1 cellular context compared by ENCODE assay signal in genomic region chr3:133804896-133805295, GRCh38.
TF ChIP-seq lines count a peak whose summit lies in the region.

No MANE protein-coding gene starts in this region.

TF ChIP-seq in A549, 52 proteins besides CTCF, POLR2A, EP300 and RAD21:
- TF ChIP-seq, protein P1, sequence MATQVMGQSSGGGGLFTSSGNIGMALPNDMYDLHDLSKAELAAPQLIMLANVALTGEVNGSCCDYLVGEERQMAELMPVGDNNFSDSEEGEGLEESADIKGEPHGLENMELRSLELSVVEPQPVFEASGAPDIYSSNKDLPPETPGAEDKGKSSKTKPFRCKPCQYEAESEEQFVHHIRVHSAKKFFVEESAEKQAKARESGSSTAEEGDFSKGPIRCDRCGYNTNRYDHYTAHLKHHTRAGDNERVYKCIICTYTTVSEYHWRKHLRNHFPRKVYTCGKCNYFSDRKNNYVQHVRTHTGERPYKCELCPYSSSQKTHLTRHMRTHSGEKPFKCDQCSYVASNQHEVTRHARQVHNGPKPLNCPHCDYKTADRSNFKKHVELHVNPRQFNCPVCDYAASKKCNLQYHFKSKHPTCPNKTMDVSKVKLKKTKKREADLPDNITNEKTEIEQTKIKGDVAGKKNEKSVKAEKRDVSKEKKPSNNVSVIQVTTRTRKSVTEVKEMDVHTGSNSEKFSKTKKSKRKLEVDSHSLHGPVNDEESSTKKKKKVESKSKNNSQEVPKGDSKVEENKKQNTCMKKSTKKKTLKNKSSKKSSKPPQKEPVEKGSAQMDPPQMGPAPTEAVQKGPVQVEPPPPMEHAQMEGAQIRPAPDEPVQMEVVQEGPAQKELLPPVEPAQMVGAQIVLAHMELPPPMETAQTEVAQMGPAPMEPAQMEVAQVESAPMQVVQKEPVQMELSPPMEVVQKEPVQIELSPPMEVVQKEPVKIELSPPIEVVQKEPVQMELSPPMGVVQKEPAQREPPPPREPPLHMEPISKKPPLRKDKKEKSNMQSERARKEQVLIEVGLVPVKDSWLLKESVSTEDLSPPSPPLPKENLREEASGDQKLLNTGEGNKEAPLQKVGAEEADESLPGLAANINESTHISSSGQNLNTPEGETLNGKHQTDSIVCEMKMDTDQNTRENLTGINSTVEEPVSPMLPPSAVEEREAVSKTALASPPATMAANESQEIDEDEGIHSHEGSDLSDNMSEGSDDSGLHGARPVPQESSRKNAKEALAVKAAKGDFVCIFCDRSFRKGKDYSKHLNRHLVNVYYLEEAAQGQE (IDR thresholded peaks at IDR 0.05) = no peak
- TF ChIP-seq FOSL2 (IDR thresholded peaks at IDR 0.05) (no peak), FOSL2 (CRISPR knock-in tag; IDR thresholded peaks at IDR 0.05) (no peak), TP53 (CRISPR knock-in tag; IDR thresholded peaks at IDR 0.05) (no peak), GATA3 (IDR thresholded peaks at IDR 0.05; ENCODE audit: borderline replicate concordance) (no peak)
